8 cellular contexts compared by ENCODE assay signal in the genomic region with DNA sequence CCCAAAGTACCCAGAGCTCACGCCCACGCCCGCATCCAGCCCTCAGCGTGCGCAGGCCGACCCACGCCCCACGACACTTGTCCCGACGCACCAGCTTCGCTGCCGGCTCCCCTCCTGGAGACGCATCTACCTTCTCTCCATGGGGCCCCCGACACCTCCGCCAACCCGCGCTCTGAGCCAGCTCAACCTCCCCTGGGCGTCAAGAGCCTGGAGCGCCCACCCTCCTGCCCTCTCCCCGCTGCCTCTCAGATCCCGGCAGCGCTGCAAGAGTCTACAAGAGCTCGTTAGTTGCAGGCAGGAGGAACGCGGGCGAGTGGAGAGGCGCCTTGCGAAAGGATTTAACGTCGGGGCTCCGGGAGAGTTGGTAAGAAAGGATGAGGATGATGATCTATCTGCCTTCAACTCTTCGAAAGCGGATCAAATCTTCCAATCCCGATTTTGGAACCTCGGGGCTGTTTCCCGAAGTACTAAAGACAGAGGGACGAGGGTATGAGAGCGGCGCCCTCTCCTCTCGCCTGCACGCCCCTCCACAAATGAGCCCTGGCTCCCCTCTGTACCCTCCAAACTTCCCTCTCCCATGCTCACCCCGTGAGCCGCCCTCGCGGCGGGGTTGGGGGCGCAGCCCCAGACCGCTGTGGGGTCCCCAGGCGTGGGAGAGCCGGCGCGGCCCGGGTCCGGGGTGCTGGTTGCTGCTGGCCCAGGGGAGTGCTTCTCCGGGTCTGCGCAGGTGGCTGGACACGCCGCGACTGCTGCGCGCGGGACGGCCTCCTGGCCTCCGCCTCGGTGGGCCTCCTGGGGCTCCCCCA. TPM values are rescaled to one million over a fixed set of nuclear protein-coding genes. Genes with fewer than 3 reads are reported as not detected.
DNase-seq lines count a peak whose midpoint lies in the region; ATAC-seq, FAIRE-seq and TF ChIP-seq lines count a peak whose summit lies in the region.

No MANE protein-coding gene starts in this region.

- no peaks in the 10 kb centered on the region for H4K20me1 ChIP-seq in H1 (replicated peaks in 1 of 2; ENCODE audit: control insufficient read depth in 1 of 2, insufficient read depth in 2 of 2, low read length in 2 of 2)

- H3K36me3 Mint-ChIP-seq in naive B cell, result no peaks in the 10 kb centered on the region

- H3K14ac ChIP-seq in H1 (ENCODE audit: insufficient read length), result no peak overlapping the region

- intact Hi-C loops in Right ventricle myocardium inferior (cut with DNase I) (loop anchor here (5.0 kb wide), 4 partner anchors 59 to 249 kb away; a partner anchor contains a TSS), Right ventricle myocardium superior (cut with DNase I) (loop anchor here (10.0 kb wide), 1 partner anchor 246 kb away; no protein-coding TSS in a partner anchor), vagina (cut with DNase I) (loop anchor here (5.0 kb wide), 1 partner anchor 101 kb away; a partner anchor contains a TSS)

- peaks cover 35 to 39% (median 38%) of the 10 kb centered on the region in 3 donors for H3K4me1 Mint-ChIP-seq in naive B cell

- no peak for FAIRE-seq in H1 (lab: Jason Lieb, UNC)

- no peak overlapping the region for H4K91ac ChIP-seq in H1 (replicated peaks; ENCODE audit: insufficient read length, low read length)

- DNase-seq in Right ventricle myocardium inferior (ENCODE audit: missing footprints) (peak; percentile 15), Right ventricle myocardium superior (no peak), H1 (ENCODE audit: low read depth in 1 of 2, low spot score in 2 of 2) (peak in 1 of 2 experiments; percentile 76), naive B cell (no peak), vagina (ENCODE audit: extremely low spot score in 2 of 2) (no peak), Kasumi-1 (lab: John Stamatoyannopoulos, UW) (no peak), GOT3 (lab: John Stamatoyannopoulos, UW) (no peak)

- no peak overlapping the region for H3K4ac ChIP-seq in H1 (replicated peaks; ENCODE audit: insufficient read length, low read depth, low read length)

- peak overlapping the region; percentile 15 to 86 (median 63) for H3K4me3 Mint-ChIP-seq in naive B cell

- H2BK5ac ChIP-seq in H1 (ENCODE audit: low read depth, low read length), result no peak overlapping the region

- H3K79me2 ChIP-seq in H1 (ENCODE audit: control insufficient read depth in 1 of 2, insufficient read depth in 2 of 2, low read length in 2 of 2), result no peaks in the 10 kb centered on the region

- H3K4me1 ChIP-seq in H1 (replicated peaks in 1 of 4; ENCODE audit: control insufficient read depth in 3 of 4, insufficient read depth in 4 of 4, low read length in 3 of 4) (peaks cover 0 to 5% (median 2%) of the 10 kb centered on the region in 4 experiments; a peak in 4 of 7 replicates), vagina (peaks cover 62% of the 10 kb centered on the region)

- no peak overlapping the region for H2AK5ac ChIP-seq in H1 (ENCODE audit: low read depth, low read length)

- H3K79me1 ChIP-seq in H1 (ENCODE audit: low read depth, low read length), result no peaks in the 10 kb centered on the region

- TF ChIP-seq CTCF in H1 (IDR thresholded peaks at IDR 0.05; ENCODE audit: control extremely low read depth in 1 of 3, insufficient read depth in 1 of 3, low read depth in 1 of 3, low read length in 3 of 3), result no peak
- no peak for TF ChIP-seq CTCF in vagina (IDR thresholded peaks at IDR 0.05)

- H3K27me3 ChIP-seq in H1 (replicated peaks in 1 of 4; ENCODE audit: control insufficient read depth in 3 of 4, extremely low read depth in 1 of 4, insufficient read depth in 3 of 4, low read length in 3 of 4) (peaks cover 28 to 35% (median 32%) of the 10 kb centered on the region in 4 experiments), vagina (no peaks in the 10 kb centered on the region)

- H3K18ac ChIP-seq in H1 (ENCODE audit: extremely low read depth, low read length), result no peak overlapping the region

- no peak overlapping the region for H2BK20ac ChIP-seq in H1 (ENCODE audit: low read length)

- TF ChIP-seq POLR2A in H1 (IDR thresholded peaks at IDR 0.05; ENCODE audit: control extremely low read depth in 1 of 2, low read depth in 2 of 2, low read length in 2 of 2), result no peak
- TF ChIP-seq POLR2A in vagina (IDR thresholded peaks at IDR 0.05), result no peak

- CTCF ChIA-PET in H1 (lab: Charles Lee; ENCODE audit: partially characterized antibody), result interaction anchor here (0.6 to 7.6 kb wide), 27 partner anchors 8 to 1391 kb away, joined by 3 to 176 read pairs (median 4); a partner anchor contains a TSS

- no peak overlapping the region; a peak in 1 of 7 replicates for H3K9ac ChIP-seq in H1 (replicated peaks in 1 of 4; ENCODE audit: extremely low read depth in 1 of 4, low read depth in 3 of 4, low read length in 3 of 4)

- H3K36me3 ChIP-seq in H1 (ENCODE audit: control insufficient read depth in 2 of 4, insufficient read depth in 4 of 4, low read length in 3 of 4) (peaks cover 0 to 11% (median 0%) of the 10 kb centered on the region in 4 experiments; a peak in 1 of 8 replicates), vagina (no peaks in the 10 kb centered on the region)

- H3K23ac ChIP-seq in H1 (ENCODE audit: insufficient read length), result no peak overlapping the region

- no peak for TF ChIP-seq EP300 in H1 (IDR thresholded peaks at IDR 0.05; ENCODE audit: borderline replicate concordance in 1 of 2, low read depth in 2 of 2, low read length in 2 of 2)

- H2BK15ac ChIP-seq in H1 (ENCODE audit: low read length), result no peak overlapping the region

- H3K23me2 ChIP-seq in H1 (ENCODE audit: low read depth, low read length), result peaks cover 7% of the 10 kb centered on the region; the same call in 1 of the 2 replicates

- peaks cover 0 to 2% (median 0%) of the 10 kb centered on the region in 7 donors for H3K9me3 Mint-ChIP-seq in naive B cell

- H3K4me3 ChIP-seq in H1 (ENCODE audit: extremely low read depth in 1 of 4, insufficient read depth in 2 of 4, low read depth in 3 of 4, low read length in 4 of 4) (peak overlapping the region; percentile 38 to 70 (median 56)), vagina (peak overlapping the region; percentile 62 to 71)

- no peak overlapping the region for H4K5ac ChIP-seq in H1 (ENCODE audit: insufficient read length, low read depth, low read length)

- 0 out of 2 replicates have a peak overlapping the region, but pooled peaks have one; percentile 28 for H4K8ac ChIP-seq in H1 (ENCODE audit: extremely low read depth, insufficient read depth, low read length)

- H2BK12ac ChIP-seq in H1 (ENCODE audit: low read depth, low read length), result no peak overlapping the region

- no peaks in the 10 kb centered on the region; a peak in 1 of 4 replicates for H3K9me3 ChIP-seq in H1 (ENCODE audit: insufficient read depth in 2 of 2, low read depth in 1 of 2, low read length in 1 of 2)
- no peaks in the 10 kb centered on the region for H3K9me3 ChIP-seq in vagina

- peaks cover 17 to 27% (median 25%) of the 10 kb centered on the region in 3 donors for H3K27me3 Mint-ChIP-seq in naive B cell

- POLR2A ChIA-PET in H1 (lab: Charles Lee; ENCODE audit: partially characterized antibody), result interaction anchor here (0.9 to 2.9 kb wide), 7 partner anchors 25 to 267 kb away, joined by 3 to 7 read pairs (median 4); no protein-coding TSS in a partner anchor

- peak overlapping the region; percentile 79; the same call in 1 of the 2 replicates for H2AFZ ChIP-seq in H1 (ENCODE audit: low read length)

- no peak overlapping the region for H3K56ac ChIP-seq in H1 (replicated peaks; ENCODE audit: insufficient read length, low read depth, low read length)

- H3K4me2 ChIP-seq in H1 (ENCODE audit: insufficient read depth in 1 of 2, low read depth in 2 of 2, low read length in 2 of 2), result peak overlapping the region; percentile 65 to 76

- 22% methylated on average over 51 of the region's 65 CpGs; no CpG with 5 or more reads in 1 of the 2 experiments for WGBS in H1 (ENCODE audit: extremely low coverage in 1 of 2, insufficient coverage in 1 of 2, insufficient read length in 1 of 2, insufficient replicate concordance in 2 of 2, low coverage in 1 of 2, low lambda C conversion rate in 2 of 2, missing lambda C conversion rate in 1 of 2), 2 experiments

- TF ChIP-seq RAD21 in H1 (IDR thresholded peaks at IDR 0.05 in 1 of 2, conservative IDR thresholded peaks at IDR 0.05 in 1 of 2; ENCODE audit: low read depth in 2 of 2, low read length in 2 of 2), result no peak

- H2BK120ac ChIP-seq in H1 (replicated peaks; ENCODE audit: low read depth, low read length), result no peak overlapping the region

- H3K27ac Mint-ChIP-seq in naive B cell, result no peak overlapping the region

- no peak for ATAC-seq in Right ventricle myocardium inferior
- no peak for ATAC-seq in Right ventricle myocardium superior (ENCODE audit: poor library complexity)
- ATAC-seq in naive B cell (ENCODE audit: low read depth in 2 of 2), result no peak
- ATAC-seq in HG03469 (IDR thresholded peaks at IDR 0.05; ENCODE audit: unreplicated experiment), result no peak

- H3K27ac ChIP-seq in H1 (ENCODE audit: low read depth, low read length) (no peak overlapping the region), vagina (peak overlapping the region; percentile 72)

TF ChIP-seq in H1, 55 proteins besides CTCF, POLR2A, EP300 and RAD21 (continues in another document):
- peak; percentile 97 for TF ChIP-seq EZH2 (IDR thresholded peaks at IDR 0.05; ENCODE audit: low read depth, low read length, severe bottlenecking)
- peak; percentile 30 for TF ChIP-seq CTBP2 (IDR thresholded peaks at IDR 0.05; ENCODE audit: borderline replicate concordance, insufficient read depth, insufficient read length, low read length)
- no peak for TF ChIP-seq TAF1 (IDR thresholded peaks at IDR 0.05; ENCODE audit: low read depth, low read length)
- no peak for TF ChIP-seq TAF7 (optimal IDR thresholded peaks at IDR 0.05; ENCODE audit: borderline replicate concordance, low read depth, low read length)
- TF ChIP-seq, protein P1, sequence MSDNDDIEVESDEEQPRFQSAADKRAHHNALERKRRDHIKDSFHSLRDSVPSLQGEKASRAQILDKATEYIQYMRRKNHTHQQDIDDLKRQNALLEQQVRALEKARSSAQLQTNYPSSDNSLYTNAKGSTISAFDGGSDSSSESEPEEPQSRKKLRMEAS (IDR thresholded peaks at IDR 0.05), result peak; percentile 61; the same call in 1 of the 2 replicates

RNA-seq across cellular contexts. Expression of a gene that starts 1.0 kb away (rescaled TPM):
- total RNA-seq in Right ventricle myocardium inferior (7.6 TPM), Right ventricle myocardium superior (11.9 TPM), vagina (52.5 TPM)
- total RNA-seq in H1 (2021; fragmentation: NEBNext Ultra II Directional; extraction: Animal tissue kit (Norgen Biotek cat#: 25700)), result 0.59 and 0.89 TPM in 2 replicates
- polyA plus RNA-seq in H1 (2011; rRNA removed) (0.48 and 0.67 TPM in 2 replicates), naive B cell (ENCODE audit: low read depth in 6 of 6) (under 1 TPM; 0.09 to 0.86 (median 0.17) TPM)
- 0.41 TPM for polyA plus RNA-seq in H1 (2011; cell fraction: cytosol; rRNA removed)
- 1.7 TPM for polyA plus RNA-seq in H1 (2011; cell fraction: nucleus; rRNA removed)
- 0.46 to 0.62 TPM (median 0.55 TPM) in 4 replicates for polyA plus RNA-seq in H1 (2012, experiment 1 of 2)
- polyA plus RNA-seq in H1 (2012, experiment 2 of 2), result 0.34 TPM
- polyA plus RNA-seq in H1 (2013, experiment 1 of 2), result 0.32 TPM
- 0.28 TPM for polyA plus RNA-seq in H1 (2013, experiment 2 of 2)
- polyA minus RNA-seq in H1 (2011; rRNA and poly(A)+ RNA removed), result 0.51 and 0.66 TPM in 2 replicates
- polyA minus RNA-seq in H1 (2011; cell fraction: cytosol; rRNA and poly(A)+ RNA removed), result 0.73 TPM
- 1.4 TPM for polyA minus RNA-seq in H1 (2011; cell fraction: nucleus; rRNA and poly(A)+ RNA removed)
